ENCODE assay signal across 28 cellular contexts in the genomic region with DNA sequence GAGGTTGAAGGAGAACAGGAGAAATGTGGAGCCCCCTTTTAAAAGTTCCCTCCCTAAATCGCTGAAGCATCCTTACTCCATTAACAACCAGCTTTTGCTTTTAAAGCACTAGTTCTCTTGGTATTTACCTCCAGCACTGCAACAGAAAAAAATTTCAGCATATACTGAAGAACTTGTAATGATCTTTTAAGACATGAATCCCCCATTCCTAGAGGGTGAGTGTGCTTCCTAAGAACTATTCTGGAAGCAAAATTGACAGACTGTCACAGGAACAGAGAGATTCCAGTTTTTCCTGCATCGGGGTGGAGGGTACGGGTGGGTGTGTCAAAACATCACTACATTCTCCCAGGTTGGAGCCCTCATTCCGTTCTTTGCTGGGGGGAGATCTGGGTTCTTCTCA.
DNase-seq lines count a peak whose midpoint lies in the region; ATAC-seq, FAIRE-seq and TF ChIP-seq lines count a peak whose summit lies in the region.
"Had no signal": no experiment of that assay in that cellular context is flagged by ENCODE, and none has a peak within 500 bp of the region (broad histone marks: within the 10 kb centered on the region; RNA-seq: fewer than 3 reads in every experiment).

No MANE protein-coding gene starts in this region.

- H3K9me3 ChIP-seq in IMR-90 (ENCODE audit: control insufficient read depth, insufficient read depth, low read length) (no peaks in the 10 kb centered on the region), osteoblast (ENCODE audit: low read depth, low read length) (no peaks in the 10 kb centered on the region)
- H3K9me3 ChIP-seq: heart left ventricle, psoas muscle, sigmoid colon, thoracic aorta, uterus had no signal

- H3K36me3 Mint-ChIP-seq in activated T-helper 17 cell treated with anti-CD3 and anti-CD28 coated beads, Interleukin-2, amount 50 U/mL, for 72 hours (ENCODE audit: low read depth), result no peaks in the 10 kb centered on the region
- no peaks in the 10 kb centered on the region for H3K36me3 Mint-ChIP-seq in activated CD4-positive, alpha-beta T cell treated with anti-CD3 and anti-CD28 coated beads, Interleukin-2, amount 10 ng/mL, durations not matched to agents 24 days and 14 days (ENCODE audit: low read depth)
- H3K36me3 Mint-ChIP-seq: CD8-positive, alpha-beta memory T cell had no signal

- H4K5ac ChIP-seq in IMR-90 (ENCODE audit: low read depth, low read length), result no peak overlapping the region

- intact Hi-C loops in IMR-90 (cut with micrococcal nuclease), result loop anchor here (10.0 kb wide), 1 partner anchor 157 kb away; no protein-coding TSS in a partner anchor
- intact Hi-C loops in activated CD4-positive, alpha-beta T cell treated with anti-CD3 and anti-CD28 coated beads, Interleukin-2, amount 10 ng/mL, durations not matched to agents 24 days and 14 days (cut with micrococcal nuclease), result no loop called here

- ATAC-seq in IMR-90 (ENCODE audit: low read depth) (peak; percentile 18; the same call in 1 of the 2 replicates), HG03571 (IDR thresholded peaks at IDR 0.05; ENCODE audit: unreplicated experiment) (no peak)
- ATAC-seq in activated T-helper 17 cell treated with anti-CD3 and anti-CD28 coated beads, Interleukin-2, amount 50 U/mL, for 72 hours (replicated peaks), result no peak
- ATAC-seq: activated naive CD8-positive, alpha-beta T cell treated with anti-CD3 and anti-CD28 coated beads, Interleukin-2, amount 50 U/mL, for 24 hours; activated T-cell treated with anti-CD3 and anti-CD28 coated beads, Interleukin-2, amount 50 U/mL, for 4 hours; PC-3; psoas muscle; stimulated activated naive CD8-positive, alpha-beta T cell treated with anti-CD3 and anti-CD28 coated beads, Interleukin-15, Interleukin-2, amounts not matched to agents 100 U/mL and 50 U/mL, for 24 hours had no signal

- H3K9ac ChIP-seq in IMR-90 (ENCODE audit: low read depth, low read length), result no peak overlapping the region

- peak overlapping the region; percentile 83 for H2AFZ ChIP-seq in IMR-90 (replicated peaks; ENCODE audit: low read length, poor library complexity)
- H2AFZ ChIP-seq in osteoblast (ENCODE audit: low read length), result no peak overlapping the region
- H2AFZ ChIP-seq: GM23338 had no signal

- H3K9me1 ChIP-seq in IMR-90 (ENCODE audit: insufficient read depth, low read length), result peaks cover 3% of the 10 kb centered on the region; the same call in 1 of the 2 replicates

- TF ChIP-seq POLR2A in IMR-90 (IDR thresholded peaks at IDR 0.05; ENCODE audit: low read depth, low read length) (no peak), GM12892 (IDR thresholded peaks at IDR 0.05; ENCODE audit: low read depth, low read length) (no peak)

- H3K4me1 ChIP-seq in IMR-90 (ENCODE audit: control insufficient read depth, insufficient read depth, low read length) (0 out of 2 replicates have a peak, but pooled peaks cover 2% of the 10 kb centered on the region), osteoblast (ENCODE audit: insufficient read depth, low read length) (peaks cover 23% of the 10 kb centered on the region)
- H3K4me1 ChIP-seq: psoas muscle, sigmoid colon, uterus had no signal

- no peak overlapping the region for H2BK120ac ChIP-seq in IMR-90 (ENCODE audit: low read depth, low read length)

- H3K79me2 ChIP-seq in osteoblast (ENCODE audit: insufficient read depth, low read length), result peaks cover 12% of the 10 kb centered on the region

- H3K4me3 ChIP-seq in AG10803 (ENCODE audit: low read length) (no peak overlapping the region), IMR-90 (ENCODE audit: insufficient read depth, low read depth, low read length) (no peak overlapping the region), osteoblast (ENCODE audit: insufficient read depth, low read length) (no peak overlapping the region)
- H3K4me3 ChIP-seq: GM23338, heart left ventricle, psoas muscle, sigmoid colon, thoracic aorta, uterus had no signal

- no peak overlapping the region for H3K56ac ChIP-seq in IMR-90 (ENCODE audit: extremely low read depth, insufficient read depth, low read length)

- no peaks in the 10 kb centered on the region for H3K4me1 Mint-ChIP-seq in activated T-helper 17 cell treated with anti-CD3 and anti-CD28 coated beads, Interleukin-2, amount 50 U/mL, for 72 hours
- no peaks in the 10 kb centered on the region for H3K4me1 Mint-ChIP-seq in activated CD4-positive, alpha-beta T cell treated with anti-CD3 and anti-CD28 coated beads, Interleukin-2, amount 10 ng/mL, durations not matched to agents 24 days and 14 days
- H3K4me1 Mint-ChIP-seq: activated naive CD8-positive, alpha-beta T cell treated with anti-CD3 and anti-CD28 coated beads, Interleukin-2, amount 50 U/mL, for 24 hours; CD8-positive, alpha-beta memory T cell had no signal

- H3K4ac ChIP-seq in IMR-90 (ENCODE audit: low read depth, low read length), result peak overlapping the region; percentile 48; the same call in 1 of the 2 replicates

- 0 out of 2 replicates have a peak overlapping the region, but pooled peaks have one; percentile 17 for H2BK20ac ChIP-seq in IMR-90 (ENCODE audit: low read depth, low read length)

- no peak overlapping the region for H2BK15ac ChIP-seq in IMR-90 (ENCODE audit: low read depth, low read length)

- BruUV-seq in IMR-90 (replicated peaks; lab: Mats Ljungman, UMichigan), result no TSS peak

- H3K27ac ChIP-seq in IMR-90 (ENCODE audit: insufficient read depth, low read length) (no peak overlapping the region), osteoblast (ENCODE audit: low read depth, low read length) (peak overlapping the region; percentile 12)
- H3K27ac ChIP-seq: psoas muscle, sigmoid colon, thoracic aorta, uterus, WERI-Rb-1 had no signal

- H4K20me1 ChIP-seq in IMR-90 (ENCODE audit: insufficient read depth, low read length), result no peaks in the 10 kb centered on the region
- no peaks in the 10 kb centered on the region for H4K20me1 ChIP-seq in osteoblast (ENCODE audit: insufficient read depth, low read length)

- no peak overlapping the region for H3K18ac ChIP-seq in IMR-90 (ENCODE audit: low read depth, low read length)

- H3K79me1 ChIP-seq in IMR-90 (ENCODE audit: low read depth in 1 of 2, low read length in 2 of 2), result no peaks in the 10 kb centered on the region

- no peak overlapping the region for H2AK9ac ChIP-seq in IMR-90 (replicated peaks; ENCODE audit: low read depth, low read length, poor library complexity)

- H2BK5ac ChIP-seq in IMR-90 (ENCODE audit: low read depth, low read length, poor library complexity, severe bottlenecking), result no peak overlapping the region

- WGBS in IMR-90 (ENCODE audit: extremely low coverage in 2 of 2, insufficient read length in 1 of 2), 2 experiments, result no CpG with 5 or more reads among the region's 4 CpGs

- H2AK5ac ChIP-seq in IMR-90 (ENCODE audit: low read depth, low read length), result no peak overlapping the region

- no peaks in the 10 kb centered on the region for H3K9me3 Mint-ChIP-seq in activated T-helper 17 cell treated with anti-CD3 and anti-CD28 coated beads, Interleukin-2, amount 50 U/mL, for 72 hours
- H3K9me3 Mint-ChIP-seq in activated CD4-positive, alpha-beta T cell treated with anti-CD3 and anti-CD28 coated beads, Interleukin-2, amount 10 ng/mL, durations not matched to agents 24 days and 14 days, result no peaks in the 10 kb centered on the region
- H3K9me3 Mint-ChIP-seq: activated naive CD8-positive, alpha-beta T cell treated with anti-CD3 and anti-CD28 coated beads, Interleukin-2, amount 50 U/mL, for 24 hours; activated T-cell treated with anti-CD3 and anti-CD28 coated beads, Interleukin-2, amount 50 U/mL, for 4 hours; CD8-positive, alpha-beta memory T cell had no signal

- peaks cover 29% of the 10 kb centered on the region for H3K27me3 Mint-ChIP-seq in activated T-helper 17 cell treated with anti-CD3 and anti-CD28 coated beads, Interleukin-2, amount 50 U/mL, for 72 hours
- peaks cover 2% of the 10 kb centered on the region for H3K27me3 Mint-ChIP-seq in activated CD4-positive, alpha-beta T cell treated with anti-CD3 and anti-CD28 coated beads, Interleukin-2, amount 10 ng/mL, durations not matched to agents 24 days and 14 days
- H3K27me3 Mint-ChIP-seq: activated naive CD8-positive, alpha-beta T cell treated with anti-CD3 and anti-CD28 coated beads, Interleukin-2, amount 50 U/mL, for 24 hours had no signal

- POLR2A ChIA-PET in IMR-90 (lab: Charles Lee; ENCODE audit: unreplicated experiment), result no interaction called here

- CTCF ChIA-PET in IMR-90 (lab: Yijun Ruan, JAX), result interaction anchor here (0.6 kb wide), 1 partner anchor 37 kb away, joined by 3 read pairs; no protein-coding TSS in a partner anchor

- H3K27ac Mint-ChIP-seq in activated T-helper 17 cell treated with anti-CD3 and anti-CD28 coated beads, Interleukin-2, amount 50 U/mL, for 72 hours, result no peak overlapping the region
- H3K27ac Mint-ChIP-seq in activated CD4-positive, alpha-beta T cell treated with anti-CD3 and anti-CD28 coated beads, Interleukin-2, amount 10 ng/mL, durations not matched to agents 24 days and 14 days, result no peak overlapping the region
- H3K27ac Mint-ChIP-seq: activated naive CD8-positive, alpha-beta T cell treated with anti-CD3 and anti-CD28 coated beads, Interleukin-2, amount 50 U/mL, for 24 hours; CD8-positive, alpha-beta memory T cell; GM23338 had no signal

- no peak overlapping the region for H4K91ac ChIP-seq in IMR-90 (ENCODE audit: insufficient read depth, low read depth, low read length)

- no peak overlapping the region for H4K8ac ChIP-seq in IMR-90 (ENCODE audit: low read depth in 2 of 2, low read length in 2 of 2)

- H3K4me2 ChIP-seq in IMR-90 (ENCODE audit: low read depth, low read length), result no peak overlapping the region
- H3K4me2 ChIP-seq in osteoblast (ENCODE audit: insufficient read depth, low read length), result peak overlapping the region; percentile 24
- H3K4me2 ChIP-seq: GM23338 had no signal

- H3K36me3 ChIP-seq in IMR-90 (ENCODE audit: control insufficient read depth, insufficient read depth, low read length) (no peaks in the 10 kb centered on the region), osteoblast (ENCODE audit: insufficient read depth, low read length) (no peaks in the 10 kb centered on the region)
- H3K36me3 ChIP-seq: heart left ventricle, sigmoid colon, thoracic aorta, uterus, WERI-Rb-1 had no signal

- dilution Hi-C loops in IMR-90 (cut with HindIII; ENCODE audit: low sequenced_read_pairs, unreplicated experiment), result no loop called here

- H3K14ac ChIP-seq in IMR-90 (replicated peaks; ENCODE audit: low read depth, low read length), result no peak overlapping the region; the same call in 1 of the 2 replicates

- DNase-seq in AG10803 (ENCODE audit: low read depth), result peak; percentile 39
- peak; percentile 43 for DNase-seq in IMR-90
- DNase-seq in fibroblast of peridontal ligament (ENCODE audit: extremely low read depth), result peak; percentile 43
- no peak for DNase-seq in osteoblast (ENCODE audit: insufficient read length, low spot score, missing footprints)
- DNase-seq in GM12892 (ENCODE audit: insufficient read length), result no peak
- no peak for DNase-seq in activated CD4-positive, alpha-beta T cell treated with anti-CD3 and anti-CD28 coated beads, Interleukin-2, amount 10 ng/mL, durations not matched to agents 24 days and 14 days
- DNase-seq: activated CD4-positive, alpha-beta T cell treated with anti-CD3 and anti-CD28 coated beads, Interleukin-2, amount 50 U/mL, for 1 hour; activated naive CD8-positive, alpha-beta T cell treated with anti-CD3 and anti-CD28 coated beads, Interleukin-2, amount 50 U/mL, for 24 hours; activated T-cell treated with anti-CD3 and anti-CD28 coated beads, Interleukin-2, amount 50 U/mL, for 4 hours; CD8-positive, alpha-beta memory T cell; DMS153; GDM1; heart left ventricle; NCI-H1092 treated with DMSO at 0.1 percent for 48 hours; NCI-H1930; NCI-H524 treated with DMSO at 0.1 percent for 48 hours; PC-3; psoas muscle; sigmoid colon; stimulated activated naive CD8-positive, alpha-beta T cell treated with anti-CD3 and anti-CD28 coated beads, Interleukin-15, Interleukin-2, amounts not matched to agents 100 U/mL and 50 U/mL, for 24 hours; T-helper 9 cell; uterus; WERI-Rb-1 had no signal

- in situ Hi-C loops in IMR-90 (cut with MboI; ENCODE audit: low sequenced_read_pairs), result no loop called here

- TF ChIP-seq CTCF in AG10803 (conservative IDR thresholded peaks at IDR 0.05; ENCODE audit: low read length) (no peak), IMR-90 (conservative IDR thresholded peaks at IDR 0.05; ENCODE audit: low read depth, low read length) (no peak), osteoblast (IDR thresholded peaks at IDR 0.05; ENCODE audit: extremely low read depth, low read depth, low read length) (no peak)

- no peak overlapping the region for H3K4me3 Mint-ChIP-seq in activated T-helper 17 cell treated with anti-CD3 and anti-CD28 coated beads, Interleukin-2, amount 50 U/mL, for 72 hours
- no peak overlapping the region for H3K4me3 Mint-ChIP-seq in activated CD4-positive, alpha-beta T cell treated with anti-CD3 and anti-CD28 coated beads, Interleukin-2, amount 10 ng/mL, durations not matched to agents 24 days and 14 days
- H3K4me3 Mint-ChIP-seq: activated naive CD8-positive, alpha-beta T cell treated with anti-CD3 and anti-CD28 coated beads, Interleukin-2, amount 50 U/mL, for 24 hours; activated T-cell treated with anti-CD3 and anti-CD28 coated beads, Interleukin-2, amount 50 U/mL, for 4 hours; CD8-positive, alpha-beta memory T cell; GM23338 had no signal

- TF ChIP-seq RAD21 in IMR-90 (IDR thresholded peaks at IDR 0.05; ENCODE audit: low read length), result no peak

- no peak overlapping the region for H3K23ac ChIP-seq in IMR-90 (ENCODE audit: low read depth, low read length)

- FAIRE-seq in GM12892 (lab: Jason Lieb, UNC), result no peak
- FAIRE-seq: A204.1 had no signal

- H3K27me3 ChIP-seq in IMR-90 (ENCODE audit: control insufficient read depth, insufficient read depth, low read length) (no peaks in the 10 kb centered on the region), osteoblast (ENCODE audit: insufficient read depth, low read length) (no peaks in the 10 kb centered on the region)
- H3K27me3 ChIP-seq: heart left ventricle, sigmoid colon, uterus had no signal

Comparison
In these comparisons a context has a peak if more than half of its experiments do, and no peak if none do; other contexts are left out.
1. DNase-seq: peak in AG10803 (single experiment), IMR-90 (single experiment) and fibroblast of peridontal ligament (single experiment); none in osteoblast (single experiment), GM12892 (single experiment) and activated CD4-positive, alpha-beta T cell treated with anti-CD3 and anti-CD28 coated beads, Interleukin-2, amount 10 ng/mL, durations not matched to agents 24 days and 14 days (single experiment).